In genomic region chr3:3178498-3179328, GRCh38 we compare ENCODE assay signal across 8 cellular contexts. TPM values are rescaled to one million over a fixed set of nuclear protein-coding genes. Genes with fewer than 3 reads are reported as not detected.
DNase-seq lines count a peak whose midpoint lies in the region; ATAC-seq, FAIRE-seq and TF ChIP-seq lines count a peak whose summit lies in the region.

No MANE protein-coding gene starts in this region.

- no peaks in the 10 kb centered on the region for H4K20me1 ChIP-seq in keratinocyte (ENCODE audit: control insufficient read depth, extremely low read depth, insufficient read depth, low read length)

- H3K36me3 Mint-ChIP-seq in activated CD4-positive, alpha-beta memory T cell treated with anti-CD3 and anti-CD28 coated beads for 36 hours, result peaks cover 15% of the 10 kb centered on the region

- H3K9ac ChIP-seq in keratinocyte (ENCODE audit: control insufficient read depth, extremely low read depth, insufficient read depth, low read length), result peak overlapping the region; percentile 86

- TF ChIP-seq CTCF in AG09309 (IDR thresholded peaks at IDR 0.05; ENCODE audit: control insufficient read depth, insufficient read depth, low read depth, low read length, missing control alignments) (no peak), keratinocyte (optimal IDR thresholded peaks at IDR 0.05 in 1 of 3, IDR thresholded peaks at IDR 0.05 in 1 of 3, conservative IDR thresholded peaks at IDR 0.05 in 1 of 3; ENCODE audit: extremely low read depth in 1 of 3, insufficient read depth in 2 of 3, low read length in 3 of 3) (no peak), testis (IDR thresholded peaks at IDR 0.05) (no peak)

- WGBS in testis, 2 donors, result 13 to 17% methylated on average over 16 of the region's 16 CpGs

- CTCF ChIA-PET in activated CD4-positive, alpha-beta memory T cell treated with anti-CD3 and anti-CD28 coated beads for 36 hours (lab: Charles Lee), result interaction anchor here (0.5 to 1.3 kb wide), 7 partner anchors 9 to 1108 kb away, joined by 3 to 7 read pairs (median 3); no protein-coding TSS in a partner anchor

- H3K27ac Mint-ChIP-seq in activated CD4-positive, alpha-beta memory T cell treated with anti-CD3 and anti-CD28 coated beads for 36 hours, result peak overlapping the region; percentile 88

- H3K27me3 Mint-ChIP-seq in activated CD4-positive, alpha-beta memory T cell treated with anti-CD3 and anti-CD28 coated beads for 36 hours, result no peaks in the 10 kb centered on the region

- POLR2A ChIA-PET in activated CD4-positive, alpha-beta memory T cell treated with anti-CD3 and anti-CD28 coated beads for 36 hours (lab: Charles Lee), result interaction anchor here (0.6 to 1.0 kb wide), 3 partner anchors 10 to 14 kb away, joined by 3 to 4 read pairs (median 3); no protein-coding TSS in a partner anchor

- no peaks in the 10 kb centered on the region for H3K9me1 ChIP-seq in keratinocyte (ENCODE audit: control insufficient read depth, extremely low read depth, insufficient read depth, low read length)

- H3K9me3 Mint-ChIP-seq in activated CD4-positive, alpha-beta memory T cell treated with anti-CD3 and anti-CD28 coated beads for 36 hours, result no peaks in the 10 kb centered on the region

- dilution Hi-C loops in keratinocyte (cut with MboI; ENCODE audit: extremely low pct_ligation_motif_present, low sequenced_read_pairs), result no loop called here

- peaks cover 38% of the 10 kb centered on the region for H3K79me2 ChIP-seq in keratinocyte (ENCODE audit: control insufficient read depth, insufficient read depth, low read length)

- no peak for FAIRE-seq in keratinocyte (lab: Jason Lieb, UNC)

- H2AFZ ChIP-seq in keratinocyte (ENCODE audit: control insufficient read depth, low read length), result peak overlapping the region; percentile 94

- intact Hi-C loops in activated CD4-positive, alpha-beta memory T cell treated with anti-CD3 and anti-CD28 coated beads for 36 hours (cut with micrococcal nuclease), result loop anchor here (1.0 to 10.0 kb wide), 8 partner anchors 13 to 1944 kb away; partner anchors contain the start of genes ARL8B and ITPR1
- intact Hi-C loops in testis (cut with DNase I; ENCODE audit: low total_unique reads), result no loop called here

- H3K27me3 ChIP-seq in H7 (ENCODE audit: control insufficient read depth, insufficient read depth, low read length) (no peaks in the 10 kb centered on the region; the same call in 1 of the 2 replicates), keratinocyte (ENCODE audit: control insufficient read depth, extremely low read depth, insufficient read depth, low read length) (no peaks in the 10 kb centered on the region), testis (no peaks in the 10 kb centered on the region)

- H3K4me1 Mint-ChIP-seq in activated CD4-positive, alpha-beta memory T cell treated with anti-CD3 and anti-CD28 coated beads for 36 hours (ENCODE audit: low read depth), result peaks cover 54% of the 10 kb centered on the region

- H3K9me3 ChIP-seq in keratinocyte (ENCODE audit: control insufficient read depth, low read depth, low read length) (no peaks in the 10 kb centered on the region), testis (no peaks in the 10 kb centered on the region)

- TF ChIP-seq POLR2A in testis (IDR thresholded peaks at IDR 0.05), result no peak

- peak overlapping the region; percentile 91 for H3K4me2 ChIP-seq in keratinocyte (ENCODE audit: control insufficient read depth, extremely low read depth, insufficient read depth, low read depth, low read length)

- H3K4me3 Mint-ChIP-seq in activated CD4-positive, alpha-beta memory T cell treated with anti-CD3 and anti-CD28 coated beads for 36 hours, result peak overlapping the region; percentile 91

- H3K4me1 ChIP-seq in keratinocyte (ENCODE audit: control insufficient read depth, extremely low read depth, insufficient read depth, low read length), result peaks cover 13% of the 10 kb centered on the region
- H3K4me1 ChIP-seq in testis, result peaks cover 14% of the 10 kb centered on the region

- H3K4me3 ChIP-seq in AG09309 (ENCODE audit: control insufficient read depth, low read depth, low read length), result peak overlapping the region; percentile 90
- H3K4me3 ChIP-seq in H7 (ENCODE audit: insufficient read depth, low read depth, low read length), result peak overlapping the region; percentile 92
- H3K4me3 ChIP-seq in keratinocyte (ENCODE audit: control insufficient read depth in 2 of 3, extremely low read depth in 1 of 3, insufficient read depth in 2 of 3, low read depth in 1 of 3, low read length in 3 of 3), result peak overlapping the region; percentile 90 to 93 (median 90)
- peak overlapping the region; percentile 90 to 98 for H3K4me3 ChIP-seq in testis

- peaks cover 3% of the 10 kb centered on the region for H3K36me3 ChIP-seq in H7 (replicated peaks; ENCODE audit: control insufficient read depth, insufficient read depth, low read length)
- H3K36me3 ChIP-seq in keratinocyte (ENCODE audit: control insufficient read depth in 2 of 2, extremely low read depth in 1 of 2, insufficient read depth in 2 of 2, low read length in 2 of 2), result peaks cover 2 to 4% of the 10 kb centered on the region in 2 experiments
- no peaks in the 10 kb centered on the region for H3K36me3 ChIP-seq in testis (ENCODE audit: low read depth, missing control alignments)

- no peak for DNase-seq in AG09309 (ENCODE audit: low read depth)
- no peak for DNase-seq in H7
- no peak for DNase-seq in activated CD4-positive, alpha-beta memory T cell treated with anti-CD3 and anti-CD28 coated beads for 36 hours
- no peak for DNase-seq in keratinocyte (ENCODE audit: low read depth, low spot score)
- DNase-seq in testis, result no peak
- no peak for DNase-seq in activated CD8-positive, alpha-beta memory T cell treated with anti-CD3 and anti-CD28 coated beads, Interleukin-2, amount 50 U/mL, for 4 hours
- no peak for DNase-seq in GOT3 (lab: John Stamatoyannopoulos, UW)

- ATAC-seq in GM21737 (IDR thresholded peaks at IDR 0.05; ENCODE audit: unreplicated experiment), result no peak

- H3K27ac ChIP-seq in keratinocyte (ENCODE audit: control insufficient read depth, insufficient read depth, low read length) (peak overlapping the region; percentile 61), testis (peak overlapping the region; percentile 79 to 87)

RNA-seq across cellular contexts. Expression of gene CRBN, which starts 0.8 kb away (rescaled TPM):
- 20.5 and 32.6 TPM in 2 replicates for total RNA-seq in H7 (2014; rRNA removed; shearing (Covaris generic))
- total RNA-seq in activated CD4-positive, alpha-beta memory T cell treated with anti-CD3 and anti-CD28 coated beads for 36 hours, result 10 to 100 TPM; 40.4 to 45.4 TPM
- polyA plus RNA-seq in keratinocyte (21.9 to 37.7 TPM (median 26.8 TPM) in 3 replicates), testis (ENCODE audit: insufficient read depth, low read depth, low replicate concordance) (85.4 TPM)
- polyA plus RNA-seq in keratinocyte (2011; ENCODE audit: low read depth), result 54.1 TPM
- polyA plus RNA-seq in keratinocyte (2011; cell fraction: cytosol; rRNA removed), result 15.6 and 28.7 TPM in 2 replicates
- 22.9 and 26.9 TPM in 2 replicates for polyA plus RNA-seq in keratinocyte (2011; cell fraction: nucleus; rRNA removed)
- polyA plus RNA-seq in keratinocyte (2012; ENCODE audit: low replicate concordance), result 15.8 and 26.2 TPM in 2 replicates
- polyA minus RNA-seq in keratinocyte, result 13.9 to 30.6 TPM (median 25.9 TPM) in 3 replicates
- polyA minus RNA-seq in keratinocyte (2011; cell fraction: cytosol; rRNA and poly(A)+ RNA removed), result 16.5 TPM
- polyA minus RNA-seq in keratinocyte (2011; cell fraction: nucleus; rRNA and poly(A)+ RNA removed), result 10.0 and 22.0 TPM in 2 replicates
- total RNA-seq in testis, result 100 to 1,000 TPM; 147 to 180 TPM

RNA-seq across cellular contexts. Expression of gene TRNT1, which starts 52.0 kb away (rescaled TPM):
- 14.3 and 14.7 TPM in 2 replicates for total RNA-seq in H7 (2014; rRNA removed; shearing (Covaris generic))
- total RNA-seq in activated CD4-positive, alpha-beta memory T cell treated with anti-CD3 and anti-CD28 coated beads for 36 hours, result 10 to 100 TPM; 51.5 to 53.6 TPM
- 5.4 to 13.0 TPM (median 7.3 TPM) in 3 replicates for polyA plus RNA-seq in keratinocyte
- 153 TPM for polyA plus RNA-seq in keratinocyte (2011; ENCODE audit: low read depth)
- polyA plus RNA-seq in keratinocyte (2011; cell fraction: cytosol; rRNA removed), result 4.7 and 9.0 TPM in 2 replicates
- polyA plus RNA-seq in keratinocyte (2011; cell fraction: nucleus; rRNA removed), result 9.6 and 13.2 TPM in 2 replicates
- polyA plus RNA-seq in keratinocyte (2012; ENCODE audit: low replicate concordance), result 9.0 and 16.0 TPM in 2 replicates
- 3.3 to 9.0 TPM (median 4.6 TPM) in 3 replicates for polyA minus RNA-seq in keratinocyte
- polyA minus RNA-seq in keratinocyte (2011; cell fraction: cytosol; rRNA and poly(A)+ RNA removed), result 3.3 TPM
- polyA minus RNA-seq in keratinocyte (2011; cell fraction: nucleus; rRNA and poly(A)+ RNA removed), result 7.7 and 9.6 TPM in 2 replicates
- 10 to 100 TPM; 26.4 to 32.4 TPM for total RNA-seq in testis
- 16.8 TPM for polyA plus RNA-seq in testis (ENCODE audit: insufficient read depth, low read depth, low replicate concordance)
